8 cellular contexts compared by ENCODE assay signal in genomic region chr14:101947904-101948665, GRCh38. TPM values are rescaled to one million over a fixed set of nuclear protein-coding genes. Genes with fewer than 3 reads are reported as not detected.
A peak's percentile ranks its signal among the peaks of the same experiment; 100 is the strongest.
DNase-seq lines count a peak whose midpoint lies in the region; ATAC-seq, FAIRE-seq and TF ChIP-seq lines count a peak whose summit lies in the region.

No MANE protein-coding gene starts in this region.

- intact Hi-C loops in CD4-positive, alpha-beta T cell (cut with DNase I, micrococcal nuclease): loop anchor here (1.0 to 2.0 kb wide), 6 partner anchors 17 to 241 kb away; partner anchors contain the start of genes PPP2R5C (in 1 of the 2) and WDR20 (in 1 of the 2)
- intact Hi-C loops in activated CD4-positive, alpha-beta memory T cell treated with anti-CD3 and anti-CD28 coated beads for 36 hours (cut with micrococcal nuclease): loop anchor here (1.0 to 5.0 kb wide), 9 partner anchors 16 to 368 kb away; partner anchors contain the start of genes DYNC1H1, HSP90AA1 and WDR20
- intact Hi-C loops in HepG2 (cut with micrococcal nuclease; ENCODE audit: unreplicated experiment): loop anchor here (2.0 to 5.0 kb wide), 2 partner anchors 139 to 241 kb away; no protein-coding TSS in a partner anchor

- no peaks in the 10 kb centered on the region for H3K9me3 Mint-ChIP-seq in CD4-positive, alpha-beta T cell
- no peaks in the 10 kb centered on the region for H3K9me3 Mint-ChIP-seq in activated CD4-positive, alpha-beta memory T cell treated with anti-CD3 and anti-CD28 coated beads for 36 hours

- TF ChIP-seq RAD21 in HepG2 (CRISPR knock-in tag; IDR thresholded peaks at IDR 0.05): no peak; the same call in 1 of the 2 replicates

- H4K20me1 ChIP-seq in HepG2 (ENCODE audit: insufficient read depth, low read length): no peaks in the 10 kb centered on the region

- peak overlapping the region; percentile 99 for H3K27ac Mint-ChIP-seq in CD4-positive, alpha-beta T cell
- peak overlapping the region; percentile 95 for H3K27ac Mint-ChIP-seq in activated CD4-positive, alpha-beta memory T cell treated with anti-CD3 and anti-CD28 coated beads for 36 hours

- peak overlapping the region; percentile 94 for H3K4me3 Mint-ChIP-seq in CD4-positive, alpha-beta T cell
- peak overlapping the region; percentile 92 for H3K4me3 Mint-ChIP-seq in activated CD4-positive, alpha-beta memory T cell treated with anti-CD3 and anti-CD28 coated beads for 36 hours

- peaks cover 20% of the 10 kb centered on the region for H3K4me1 ChIP-seq in HepG2 (ENCODE audit: insufficient read depth, low read length)

- peaks cover 15% of the 10 kb centered on the region for H3K79me2 ChIP-seq in HepG2 (ENCODE audit: insufficient read depth, low read length)

- peak overlapping the region; percentile 84 for H3K4me2 ChIP-seq in HepG2 (ENCODE audit: low read depth, low read length)

- peaks cover 31% of the 10 kb centered on the region for H3K27me3 Mint-ChIP-seq in CD4-positive, alpha-beta T cell
- H3K27me3 Mint-ChIP-seq in activated CD4-positive, alpha-beta memory T cell treated with anti-CD3 and anti-CD28 coated beads for 36 hours: peaks cover 20% of the 10 kb centered on the region

- H3K4me1 Mint-ChIP-seq in CD4-positive, alpha-beta T cell (ENCODE audit: low read depth): peaks cover 18% of the 10 kb centered on the region
- peaks cover 15% of the 10 kb centered on the region for H3K4me1 Mint-ChIP-seq in activated CD4-positive, alpha-beta memory T cell treated with anti-CD3 and anti-CD28 coated beads for 36 hours (ENCODE audit: low read depth)

- H3K27ac ChIP-seq in CD4-positive, alpha-beta T cell (ENCODE audit: low read depth, low read length): peak overlapping the region; percentile 87
- H3K27ac ChIP-seq in HepG2 (ENCODE audit: extremely low read length, insufficient read depth, low read length): peak overlapping the region; percentile 91

- in situ Hi-C loops in HepG2 (cut with HindIII; ENCODE audit: extremely low pct_ligation_motif_present, low pct_unique_long_range_greater_than_20kb): no loop called here

- POLR2A ChIA-PET in CD4-positive, alpha-beta T cell (lab: Charles Lee): interaction anchor here (0.6 to 1.8 kb wide), 14 partner anchors 10 to 1386 kb away, joined by 3 to 13 read pairs (median 4); partner anchors contain the start of genes DYNC1H1, EIF5 and HSP90AA1
- POLR2A ChIA-PET in activated CD4-positive, alpha-beta memory T cell treated with anti-CD3 and anti-CD28 coated beads for 36 hours (lab: Charles Lee): interaction anchor here (0.6 to 1.8 kb wide), 6 partner anchors 17 to 313 kb away, joined by 3 to 10 read pairs (median 4); partner anchors contain the start of gene DYNC1H1
- POLR2A ChIA-PET in HepG2 (lab: Yijun Ruan, JAX): interaction anchor here (0.9 to 2.3 kb wide), 13 partner anchors 10 to 591 kb away, joined by 3 to 17 read pairs (median 8); no protein-coding TSS in a partner anchor

- FAIRE-seq in HepG2 (lab: Jason Lieb, UNC): peak; percentile 100

- peak overlapping the region; percentile 95 for H3K9ac ChIP-seq in HepG2 (ENCODE audit: insufficient read depth, low read depth, low read length)

- TF ChIP-seq CTCF in CD4-positive, alpha-beta T cell (IDR thresholded peaks at IDR 0.05): no peak
- TF ChIP-seq CTCF in HepG2 (CRISPR knock-in tag; IDR thresholded peaks at IDR 0.05): 0 out of 2 replicates have a peak, but pooled peaks have one; percentile 2

- peak; percentile 96 for ATAC-seq in CD4-positive, alpha-beta T cell (ENCODE audit: poor library complexity)
- ATAC-seq in GM19452 (IDR thresholded peaks at IDR 0.05; ENCODE audit: unreplicated experiment) (peak; percentile 98), HG03575 (IDR thresholded peaks at IDR 0.05; ENCODE audit: extremely low read depth, insufficient number of reproducible peaks, low FRiP score, unreplicated experiment) (peak; percentile 85), HepG2 (peak; percentile 97)

- no CpG with 5 or more reads among the region's 53 CpGs for WGBS in HepG2 (ENCODE audit: low lambda C conversion rate)

- TF ChIP-seq POLR2A in HepG2 (IDR thresholded peaks at IDR 0.05; ENCODE audit: insufficient read depth in 1 of 2, low read depth in 2 of 2, low read length in 2 of 2): peak; percentile 89 to 96

- TF ChIP-seq EP300 in HepG2 (IDR thresholded peaks at IDR 0.05; ENCODE audit: low read depth in 2 of 2, low read length in 2 of 2): no peak; a peak in 1 of 4 replicates
- TF ChIP-seq EP300 in HepG2 (CRISPR knock-in tag; IDR thresholded peaks at IDR 0.05; ENCODE audit: borderline replicate concordance): peak; percentile 50

- BruUV-seq in HepG2 (replicated peaks; lab: Mats Ljungman, UMichigan): no TSS peak

- H3K36me3 ChIP-seq in HepG2 (replicated peaks in 1 of 2; ENCODE audit: control insufficient read depth in 1 of 2, insufficient read depth in 2 of 2, low read length in 2 of 2): no peaks in the 10 kb centered on the region

- H3K4me3 ChIP-seq in HepG2 (replicated peaks in 1 of 3; ENCODE audit: insufficient read depth in 1 of 3, low read depth in 2 of 3, low read length in 3 of 3): peak overlapping the region; percentile 88 to 96 (median 91)

- CTCF ChIA-PET in CD4-positive, alpha-beta T cell (lab: Charles Lee): interaction anchor here (1.2 to 1.7 kb wide), 2 partner anchors 177 to 241 kb away, joined by 3 to 4 read pairs; no protein-coding TSS in a partner anchor
- CTCF ChIA-PET in activated CD4-positive, alpha-beta memory T cell treated with anti-CD3 and anti-CD28 coated beads for 36 hours (lab: Charles Lee): interaction anchor here (0.6 to 3.2 kb wide), 7 partner anchors 10 to 1846 kb away, joined by 3 to 14 read pairs (median 4); no protein-coding TSS in a partner anchor
- CTCF ChIA-PET in HepG2 (lab: Yijun Ruan, JAX; ENCODE audit: low intra/inter-chr PET ratio, low total read pairs): no interaction called here

- DNase-seq in CD4-positive, alpha-beta T cell: peak; percentile 98 to 100 (median 99)
- DNase-seq in NCI-H82 (lab: John Stamatoyannopoulos, UW) (peak; percentile 99), dermis microvascular lymphatic vessel endothelial cell (ENCODE audit: low read depth in 2 of 2) (peak; percentile 100), HepG2 (ENCODE audit: low spot score) (peak; percentile 99)
- DNase-seq in activated CD4-positive, alpha-beta memory T cell treated with anti-CD3 and anti-CD28 coated beads for 36 hours: peak; percentile 100
- peak; percentile 99 for DNase-seq in stimulated activated CD4-positive, alpha-beta T cell treated with anti-CD3 and anti-CD28 coated beads, Interleukin-2, amount 100 ng/mL, for 48 hours

- peaks cover 22% of the 10 kb centered on the region for H3K27me3 ChIP-seq in CD4-positive, alpha-beta T cell (ENCODE audit: control insufficient read depth, insufficient read depth, low read length)
- no peaks in the 10 kb centered on the region; a peak in 1 of 5 replicates for H3K27me3 ChIP-seq in HepG2 (ENCODE audit: control insufficient read depth in 1 of 2, insufficient read depth in 2 of 2, low read length in 2 of 2)

- H3K9me3 ChIP-seq in CD4-positive, alpha-beta T cell (ENCODE audit: control insufficient read depth, low read length): no peaks in the 10 kb centered on the region
- no peaks in the 10 kb centered on the region for H3K9me3 ChIP-seq in HepG2 (ENCODE audit: low read length)

- no peak overlapping the region for H2AFZ ChIP-seq in HepG2 (ENCODE audit: low read length)

- peaks cover 11% of the 10 kb centered on the region for H3K36me3 Mint-ChIP-seq in CD4-positive, alpha-beta T cell (ENCODE audit: low read depth)
- no peaks in the 10 kb centered on the region for H3K36me3 Mint-ChIP-seq in activated CD4-positive, alpha-beta memory T cell treated with anti-CD3 and anti-CD28 coated beads for 36 hours

TF ChIP-seq in HepG2, 621 proteins besides CTCF, POLR2A, EP300 and RAD21 (continues in another document):
- TF ChIP-seq NAIF1 (CRISPR knock-in tag; IDR thresholded peaks at IDR 0.05; ENCODE audit: borderline replicate concordance): no peak
- no peak; the same call in 1 of the 2 replicates for TF ChIP-seq CBFB (CRISPR knock-in tag; IDR thresholded peaks at IDR 0.05)
- TF ChIP-seq ZFP41 (CRISPR knock-in tag; IDR thresholded peaks at IDR 0.05; ENCODE audit: borderline replicate concordance): peak; percentile 55; the same call in 1 of the 2 replicates
- TF ChIP-seq ZNF773 (CRISPR knock-in tag; IDR thresholded peaks at IDR 0.05; ENCODE audit: borderline replicate concordance): no peak

RNA-seq across cellular contexts. Expression of gene DYNC1H1, which starts 16.3 kb away (rescaled TPM):
- 100 to 1,000 TPM; 286 to 293 TPM for total RNA-seq in CD4-positive, alpha-beta T cell
- 100 to 1,000 TPM; 242 to 245 TPM for total RNA-seq in activated CD4-positive, alpha-beta memory T cell treated with anti-CD3 and anti-CD28 coated beads for 36 hours
- total RNA-seq in dermis microvascular lymphatic vessel endothelial cell (338 and 444 TPM in 2 replicates), HepG2 (2016; rRNA removed; fragmentation: Illumina TruSeq; extraction: Trizol) (239 and 386 TPM in 2 replicates)
- total RNA-seq in HepG2 (2016; cell fraction: cytosol; rRNA removed; fragmentation: Illumina TruSeq; extraction: Trizol; ENCODE audit: low read depth): 33.0 and 38.5 TPM in 2 replicates
- 231 and 328 TPM in 2 replicates for total RNA-seq in HepG2 (2016; cell fraction: insoluble cytoplasmic fraction; rRNA removed; fragmentation: Illumina TruSeq; extraction: Trizol)
- total RNA-seq in HepG2 (2016; cell fraction: membrane; rRNA removed; fragmentation: Illumina TruSeq; extraction: Trizol): 57.3 and 69.8 TPM in 2 replicates
- total RNA-seq in HepG2 (2016; cell fraction: nucleus; rRNA removed; fragmentation: Illumina TruSeq; extraction: Trizol): 296 and 345 TPM in 2 replicates
- polyA plus RNA-seq in HepG2 (2011; rRNA removed): 74.4 and 102 TPM in 2 replicates
- polyA plus RNA-seq in HepG2 (2011; cell fraction: cytosol; rRNA removed): 102 and 115 TPM in 2 replicates
- 192 and 221 TPM in 2 replicates for polyA plus RNA-seq in HepG2 (2011; cell fraction: nucleus; rRNA removed)
- polyA plus RNA-seq in HepG2 (2012): 126 and 135 TPM in 2 replicates
- 11.1 and 13.5 TPM in 2 replicates for polyA plus RNA-seq in HepG2 (2016; cell fraction: cytosol; fragmentation: Illumina TruSeq; extraction: Trizol; ENCODE audit: low read depth)
- polyA plus RNA-seq in HepG2 (2016; cell fraction: insoluble cytoplasmic fraction; fragmentation: Illumina TruSeq; extraction: Trizol; ENCODE audit: low read depth): 132 and 159 TPM in 2 replicates
- 18.9 and 22.7 TPM in 2 replicates for polyA plus RNA-seq in HepG2 (2016; cell fraction: membrane; fragmentation: Illumina TruSeq; extraction: Trizol; ENCODE audit: low read depth)
- 236 and 267 TPM in 2 replicates for polyA plus RNA-seq in HepG2 (2016; cell fraction: nucleus; fragmentation: Illumina TruSeq; extraction: Trizol; ENCODE audit: insufficient read depth, low read depth)
- polyA minus RNA-seq in HepG2 (2011; rRNA and poly(A)+ RNA removed; ENCODE audit: low replicate concordance): 411 and 518 TPM in 2 replicates
- polyA minus RNA-seq in HepG2 (2011; cell fraction: cytosol; rRNA and poly(A)+ RNA removed): 317 and 327 TPM in 2 replicates
- polyA minus RNA-seq in HepG2 (2011; cell fraction: nucleus; rRNA and poly(A)+ RNA removed): 190 and 258 TPM in 2 replicates

Comparison
In these comparisons a context has a peak if more than half of its experiments do, and no peak if none do; other contexts are left out.
1. Peak in every context shown above with its lines: DNase-seq, ATAC-seq, H3K4me3 ChIP-seq and H3K27ac ChIP-seq.